In the genomic region with DNA sequence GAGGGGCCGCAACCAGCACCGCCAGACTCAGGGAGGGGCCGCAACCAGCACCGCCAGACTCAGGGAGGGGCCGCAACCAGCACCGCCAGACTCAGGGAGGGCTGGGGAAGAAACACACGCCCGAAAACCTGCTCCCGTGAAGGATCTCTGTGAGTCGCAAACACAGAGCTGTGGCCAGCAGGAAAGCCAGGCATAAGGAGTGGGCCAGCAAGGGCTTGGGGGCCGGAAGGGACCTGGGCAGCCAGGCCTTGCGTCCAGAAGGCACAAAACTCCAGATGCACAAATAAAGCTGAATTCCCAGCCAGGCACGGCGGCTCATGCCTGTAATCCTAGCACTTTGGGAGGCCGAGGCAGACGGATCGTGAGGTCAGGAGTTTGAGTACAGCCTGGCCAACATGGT, we compare ENCODE assay signal across 16 cellular contexts. TPM values are rescaled to one million over a fixed set of nuclear protein-coding genes. Genes with fewer than 3 reads are reported as not detected.
"Had no signal": no experiment of that assay in that cellular context is flagged by ENCODE, and none has a peak within 500 bp of the region (broad histone marks: within the 10 kb centered on the region; RNA-seq: fewer than 3 reads in every experiment).

No MANE protein-coding gene starts in this region.

RNA-seq across cellular contexts. Expression of a gene that starts 10.1 kb away (rescaled TPM):
- total RNA-seq: bronchial epithelial cell, glomerular endothelial cell had no signal
- polyA plus RNA-seq: fibroblast of lung had no signal

RNA-seq across cellular contexts. Expression of a gene that starts 14.7 kb away (rescaled TPM):
- total RNA-seq: activated CD4-positive, alpha-beta memory T cell treated with anti-CD3 and anti-CD28 coated beads, Interleukin-2, amount 10 ng/mL, durations not matched to agents 7 days and 5 days; activated CD4-positive, alpha-beta T cell treated with anti-CD3 and anti-CD28 coated beads, Interleukin-2, amount 10 ng/mL, durations not matched to agents 7 days and 5 days; activated naive CD4-positive, alpha-beta T cell treated with anti-CD3 and anti-CD28 coated beads, Interleukin-2, amount 50 U/mL, for 72 hours; activated naive CD8-positive, alpha-beta T cell treated with anti-CD3 and anti-CD28 coated beads, Interleukin-2, amount 10 ng/mL, durations not matched to agents 7 days and 5 days; ascending aorta; T-helper 2 cell treated with Interferon-gamma antibody and Interleukin-4, amounts not matched to agents 100 ng/mL and 5 ng/mL, for 36 hours; WTC11 had no signal

RNA-seq across cellular contexts. Expression of a gene that starts 17.0 kb away (rescaled TPM):
- total RNA-seq: activated CD4-positive, alpha-beta memory T cell treated with anti-CD3 and anti-CD28 coated beads, Interleukin-2, amount 10 ng/mL, durations not matched to agents 7 days and 5 days; activated CD4-positive, alpha-beta T cell treated with anti-CD3 and anti-CD28 coated beads, Interleukin-2, amount 10 ng/mL, durations not matched to agents 7 days and 5 days; activated naive CD4-positive, alpha-beta T cell treated with anti-CD3 and anti-CD28 coated beads, Interleukin-2, amount 50 U/mL, for 72 hours; activated naive CD8-positive, alpha-beta T cell treated with anti-CD3 and anti-CD28 coated beads, Interleukin-2, amount 10 ng/mL, durations not matched to agents 7 days and 5 days; activated T-cell treated with anti-CD3 and anti-CD28 coated beads, Interleukin-2, amount 50 U/mL, for 72 hours; ascending aorta; bronchial epithelial cell; cerebellum; esophagus muscularis mucosa; fibroblast of lung; fibroblast of villous mesenchyme; gastroesophageal sphincter; glomerular endothelial cell; T-cell; T-helper 2 cell treated with Interferon-gamma antibody and Interleukin-4, amounts not matched to agents 100 ng/mL and 5 ng/mL, for 36 hours; WTC11 had no signal
- polyA plus RNA-seq: fibroblast of lung had no signal
